In genomic region chr7:134420509-134421125, GRCh38 we compare ENCODE assay signal across 8 cellular contexts. TPM values are rescaled to one million over a fixed set of nuclear protein-coding genes. Genes with fewer than 3 reads are reported as not detected.
A peak's percentile ranks its signal among the peaks of the same experiment; 100 is the strongest.
DNase-seq lines count a peak whose midpoint lies in the region; ATAC-seq and TF ChIP-seq lines count a peak whose summit lies in the region.

No MANE protein-coding gene starts in this region.

- H4K20me1 ChIP-seq in fibroblast of lung (ENCODE audit: control insufficient read depth, extremely low read depth, insufficient read depth, low read length) (no peaks in the 10 kb centered on the region), neural progenitor cell (ENCODE audit: low read depth) (no peaks in the 10 kb centered on the region)

- no peaks in the 10 kb centered on the region for H3K36me3 Mint-ChIP-seq in neural progenitor cell

- H3K4me1 Mint-ChIP-seq in neural progenitor cell, result peaks cover 6% of the 10 kb centered on the region

- no peaks in the 10 kb centered on the region for H3K27me3 ChIP-seq in Peyer's patch
- H3K27me3 ChIP-seq in fibroblast of lung (ENCODE audit: control insufficient read depth, insufficient read depth, low read length), result no peaks in the 10 kb centered on the region
- H3K27me3 ChIP-seq in neural progenitor cell, result no peaks in the 10 kb centered on the region

- no peaks in the 10 kb centered on the region for H3K36me3 ChIP-seq in Peyer's patch
- H3K36me3 ChIP-seq in fibroblast of lung (ENCODE audit: control insufficient read depth, insufficient read depth, low read length), result no peaks in the 10 kb centered on the region
- no peaks in the 10 kb centered on the region for H3K36me3 ChIP-seq in neural progenitor cell

- no peaks in the 10 kb centered on the region for H3K4me1 ChIP-seq in Peyer's patch
- no peaks in the 10 kb centered on the region for H3K4me1 ChIP-seq in fibroblast of lung (ENCODE audit: control insufficient read depth, extremely low read depth, insufficient read depth, low read length)
- no peaks in the 10 kb centered on the region for H3K4me1 ChIP-seq in neural progenitor cell

- H3K79me2 ChIP-seq in fibroblast of lung (ENCODE audit: control insufficient read depth, insufficient read depth, low read length) (no peaks in the 10 kb centered on the region), neural progenitor cell (ENCODE audit: low read depth) (no peaks in the 10 kb centered on the region)

- peak in 4 of 6 experiments; percentile 28 to 90 (median 81) for TF ChIP-seq CTCF in Peyer's patch (IDR thresholded peaks at IDR 0.05)
- TF ChIP-seq CTCF in fibroblast of lung (conservative IDR thresholded peaks at IDR 0.05 in 1 of 2, IDR thresholded peaks at IDR 0.05 in 1 of 2; ENCODE audit: low read depth in 1 of 2, low read length in 2 of 2), result peak; percentile 77 to 81
- TF ChIP-seq CTCF in neural progenitor cell (IDR thresholded peaks at IDR 0.05), result peak; percentile 86

- TF ChIP-seq POLR2A in Peyer's patch (IDR thresholded peaks at IDR 0.05), result no peak

- ATAC-seq in GM21515 (IDR thresholded peaks at IDR 0.05; ENCODE audit: unreplicated experiment), result no peak

- H3K9ac ChIP-seq in fibroblast of lung (ENCODE audit: insufficient read depth, low read length), result no peak overlapping the region
- H3K9ac ChIP-seq in neural progenitor cell, result no peak overlapping the region

- no peaks in the 10 kb centered on the region for H3F3A ChIP-seq in neural progenitor cell (ENCODE audit: low read depth)

- no peak overlapping the region for H3K4me3 Mint-ChIP-seq in neural progenitor cell

- no peaks in the 10 kb centered on the region for H3K9me3 ChIP-seq in Peyer's patch
- no peaks in the 10 kb centered on the region for H3K9me3 ChIP-seq in fibroblast of lung (ENCODE audit: control insufficient read depth, insufficient read depth, low read depth, low read length)
- no peaks in the 10 kb centered on the region for H3K9me3 ChIP-seq in neural progenitor cell (ENCODE audit: low read depth)

- H2AFZ ChIP-seq in fibroblast of lung (ENCODE audit: low read length) (no peak overlapping the region), neural progenitor cell (replicated peaks) (peak overlapping the region; percentile 68)

- H3K4me3 ChIP-seq in Peyer's patch (no peak overlapping the region), fibroblast of lung (replicated peaks in 1 of 4; ENCODE audit: control extremely low read depth in 1 of 4, insufficient read depth in 1 of 4, low read depth in 3 of 4, low read length in 4 of 4) (no peak overlapping the region), neural progenitor cell (no peak overlapping the region)

- no peak overlapping the region for H3K27ac Mint-ChIP-seq in neural progenitor cell

- no peak overlapping the region for H3K4me2 ChIP-seq in fibroblast of lung (ENCODE audit: extremely low read depth, insufficient read depth, low read length)
- H3K4me2 ChIP-seq in neural progenitor cell, result no peak overlapping the region

- H3K27me3 Mint-ChIP-seq in neural progenitor cell (ENCODE audit: insufficient read depth, low read depth), result peaks cover 3% of the 10 kb centered on the region

- no peaks in the 10 kb centered on the region for H3K9me3 Mint-ChIP-seq in neural progenitor cell

- DNase-seq in COLO829 (ENCODE audit: low spot score), result peak; percentile 96
- DNase-seq in HuH-7 (ENCODE audit: low spot score), result peak; percentile 68
- DNase-seq in Peyer's patch, result peak in 1 of 3 donors; percentile 69
- DNase-seq in fibroblast of lung (ENCODE audit: low read depth in 2 of 2), result peak; percentile 40 to 69
- peak; percentile 66 for DNase-seq in neural progenitor cell (ENCODE audit: low spot score)
- no peak for DNase-seq in GDM1 (lab: John Stamatoyannopoulos, UW)
- DNase-seq in stimulated activated CD4-positive, alpha-beta T cell treated with anti-CD3 and anti-CD28 coated beads, Interleukin-12 subunit alpha, Interleukin-12 subunit beta, amount 100 ng/mL, for 4 hours, result no peak

- H3K27ac ChIP-seq in Peyer's patch, result no peak overlapping the region
- no peak overlapping the region for H3K27ac ChIP-seq in fibroblast of lung (ENCODE audit: insufficient read depth, low read length)
- no peak overlapping the region for H3K27ac ChIP-seq in neural progenitor cell

RNA-seq across cellular contexts. Expression of gene AKR1B1, which starts 38.3 kb away (rescaled TPM):
- total RNA-seq in Peyer's patch (10 to 100 TPM in 3 of 4 donors, 1 to 10 TPM in 1; 3.9 to 59.4 (median 22.9) TPM), fibroblast of lung (89.6 and 213 TPM in 2 replicates), neural progenitor cell (ENCODE audit: low replicate concordance) (105 and 153 TPM in 2 replicates)
- 170 and 238 TPM in 2 replicates for polyA plus RNA-seq in fibroblast of lung
- 142 and 209 TPM in 2 replicates for polyA plus RNA-seq in fibroblast of lung (2012)
- polyA minus RNA-seq in fibroblast of lung (ENCODE audit: low replicate concordance), result 87.7 and 121 TPM in 2 replicates

Comparison
In these comparisons a context has a peak if more than half of its experiments do, and no peak if none do; other contexts are left out.
1. DNase-seq: peak in COLO829 (single experiment), HuH-7 (single experiment), fibroblast of lung (2 of 2) and neural progenitor cell (single experiment); none in GDM1 (single experiment) and stimulated activated CD4-positive, alpha-beta T cell treated with anti-CD3 and anti-CD28 coated beads, Interleukin-12 subunit alpha, Interleukin-12 subunit beta, amount 100 ng/mL, for 4 hours (single experiment).
2. Peak in every context shown above with its lines, with median percentiles within 50 percentile points of each other: CTCF ChIP-seq.